Comparison of ENCODE assay signal across 1 cellular context in the genomic region with DNA sequence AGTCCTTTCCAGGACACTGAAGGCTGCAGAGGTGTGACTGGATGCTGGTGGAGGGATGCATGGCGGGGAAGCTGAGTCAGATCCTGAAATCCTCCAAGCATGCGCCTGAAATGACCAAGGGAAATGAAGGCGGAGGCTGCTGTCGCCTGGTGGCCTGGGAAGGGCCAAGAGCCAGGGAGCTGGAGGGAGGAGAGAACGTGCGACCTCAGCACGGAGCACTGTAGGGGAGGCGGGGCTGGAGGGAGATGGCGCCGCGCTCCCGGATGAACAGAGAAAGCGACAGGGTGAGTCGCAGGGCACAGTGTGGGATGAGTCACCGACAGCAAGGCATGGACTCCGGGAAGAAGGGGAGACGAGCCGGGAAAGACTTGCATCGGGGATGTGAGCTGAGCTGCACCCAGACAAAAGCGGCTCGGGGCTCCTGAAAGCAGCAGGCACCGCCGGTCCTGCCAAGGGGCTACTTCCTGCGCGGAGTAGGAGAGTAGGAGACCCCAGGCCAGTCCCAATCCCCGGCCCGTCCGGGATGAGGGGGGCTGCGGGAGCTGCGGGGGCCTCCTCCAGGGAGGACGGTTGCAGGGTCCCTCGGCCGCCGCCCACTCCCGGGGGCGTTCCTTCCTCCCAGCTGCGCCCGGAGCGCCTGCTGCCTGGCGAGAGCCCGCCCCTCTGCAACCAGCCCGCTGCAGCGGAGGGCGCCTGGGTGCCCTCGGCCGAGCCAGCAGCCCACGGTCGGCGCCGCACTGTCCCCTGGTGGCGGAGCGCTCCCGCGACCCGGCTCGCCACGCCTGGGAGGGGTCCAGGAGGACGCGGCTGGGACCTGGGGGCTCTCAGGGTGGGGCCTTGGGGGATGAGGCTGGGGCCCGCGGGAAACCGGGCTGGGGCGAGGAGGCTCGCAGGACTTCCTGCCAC.
TF ChIP-seq lines count a peak whose summit lies in the region.

No MANE protein-coding gene starts in this region.

TF ChIP-seq in HepG2, 621 proteins besides CTCF, POLR2A, EP300 and RAD21 (continued from another document and continues in another):
- TF ChIP-seq, protein P1, sequence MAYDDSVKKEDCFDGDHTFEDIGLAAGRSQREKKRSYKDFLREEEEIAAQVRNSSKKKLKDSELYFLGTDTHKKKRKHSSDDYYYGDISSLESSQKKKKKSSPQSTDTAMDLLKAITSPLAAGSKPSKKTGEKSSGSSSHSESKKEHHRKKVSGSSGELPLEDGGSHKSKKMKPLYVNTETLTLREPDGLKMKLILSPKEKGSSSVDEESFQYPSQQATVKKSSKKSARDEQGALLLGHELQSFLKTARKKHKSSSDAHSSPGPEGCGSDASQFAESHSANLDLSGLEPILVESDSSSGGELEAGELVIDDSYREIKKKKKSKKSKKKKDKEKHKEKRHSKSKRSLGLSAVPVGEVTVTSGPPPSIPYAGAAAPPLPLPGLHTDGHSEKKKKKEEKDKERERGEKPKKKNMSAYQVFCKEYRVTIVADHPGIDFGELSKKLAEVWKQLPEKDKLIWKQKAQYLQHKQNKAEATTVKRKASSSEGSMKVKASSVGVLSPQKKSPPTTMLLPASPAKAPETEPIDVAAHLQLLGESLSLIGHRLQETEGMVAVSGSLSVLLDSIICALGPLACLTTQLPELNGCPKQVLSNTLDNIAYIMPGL (CRISPR knock-in tag; IDR thresholded peaks at IDR 0.05; ENCODE audit: borderline replicate concordance in 1 of 2, low read depth in 1 of 2), result peak; percentile 86 to 100
- TF ChIP-seq SIN3B (IDR thresholded peaks at IDR 0.05; ENCODE audit: low read length) (no peak), NR1H2 (CRISPR knock-in tag; IDR thresholded peaks at IDR 0.05; ENCODE audit: borderline replicate concordance, low read depth) (peak; percentile 24; the same call in 1 of the 2 replicates), KLF11 (CRISPR knock-in tag; IDR thresholded peaks at IDR 0.05) (0 out of 2 replicates have a peak, but pooled peaks have one; percentile 66), ZNF234 (CRISPR knock-in tag; conservative IDR thresholded peaks at IDR 0.05) (peak; percentile 90; the same call in 1 of the 2 replicates), ZFP36L1 (CRISPR knock-in tag; IDR thresholded peaks at IDR 0.05) (no peak; the same call in 1 of the 2 replicates), ZNF383 (CRISPR knock-in tag; IDR thresholded peaks at IDR 0.05; ENCODE audit: borderline replicate concordance) (no peak), ZNF652 (CRISPR knock-in tag; IDR thresholded peaks at IDR 0.05; ENCODE audit: borderline replicate concordance, low read depth) (no peak; the same call in 1 of the 2 replicates), NFYC (CRISPR knock-in tag; IDR thresholded peaks at IDR 0.05) (no peak; the same call in 1 of the 2 replicates), KAT8 (CRISPR knock-in tag; IDR thresholded peaks at IDR 0.05) (peak; percentile 58; the same call in 1 of the 2 replicates), MXI1 (IDR thresholded peaks at IDR 0.05; ENCODE audit: borderline replicate concordance, low read depth, low read length) (peak; percentile 54; the same call in 2 of the 3 replicates), ZNF251 (CRISPR knock-in tag; IDR thresholded peaks at IDR 0.05) (peak; percentile 42; the same call in 1 of the 2 replicates), CHCHD3 (CRISPR knock-in tag; IDR thresholded peaks at IDR 0.05) (peak; percentile 86; the same call in 1 of the 2 replicates), ATF7-NPFF (CRISPR knock-in tag; IDR thresholded peaks at IDR 0.05; ENCODE audit: low read depth) (peak; percentile 91), KMT2A (CRISPR knock-in tag; IDR thresholded peaks at IDR 0.05) (peak; percentile 17), SATB2 (CRISPR knock-in tag; IDR thresholded peaks at IDR 0.05) (peak; percentile 51; the same call in 1 of the 2 replicates), ZSCAN29 (CRISPR knock-in tag; conservative IDR thresholded peaks at IDR 0.05) (peak; percentile 49), ZNF296 (CRISPR knock-in tag; conservative IDR thresholded peaks at IDR 0.05) (no peak; the same call in 1 of the 2 replicates), ZNF350 (CRISPR knock-in tag; IDR thresholded peaks at IDR 0.05; ENCODE audit: borderline replicate concordance, low read depth) (peak; percentile 73; the same call in 1 of the 2 replicates), DMAP1 (CRISPR knock-in tag; IDR thresholded peaks at IDR 0.05) (peak; percentile 87), HES4 (CRISPR knock-in tag; IDR thresholded peaks at IDR 0.05; ENCODE audit: borderline replicate concordance) (peak; percentile 78; the same call in 1 of the 2 replicates), ZNF337 (CRISPR knock-in tag; IDR thresholded peaks at IDR 0.05; ENCODE audit: borderline replicate concordance, low read depth) (no peak)
- TF ChIP-seq, protein P2, sequence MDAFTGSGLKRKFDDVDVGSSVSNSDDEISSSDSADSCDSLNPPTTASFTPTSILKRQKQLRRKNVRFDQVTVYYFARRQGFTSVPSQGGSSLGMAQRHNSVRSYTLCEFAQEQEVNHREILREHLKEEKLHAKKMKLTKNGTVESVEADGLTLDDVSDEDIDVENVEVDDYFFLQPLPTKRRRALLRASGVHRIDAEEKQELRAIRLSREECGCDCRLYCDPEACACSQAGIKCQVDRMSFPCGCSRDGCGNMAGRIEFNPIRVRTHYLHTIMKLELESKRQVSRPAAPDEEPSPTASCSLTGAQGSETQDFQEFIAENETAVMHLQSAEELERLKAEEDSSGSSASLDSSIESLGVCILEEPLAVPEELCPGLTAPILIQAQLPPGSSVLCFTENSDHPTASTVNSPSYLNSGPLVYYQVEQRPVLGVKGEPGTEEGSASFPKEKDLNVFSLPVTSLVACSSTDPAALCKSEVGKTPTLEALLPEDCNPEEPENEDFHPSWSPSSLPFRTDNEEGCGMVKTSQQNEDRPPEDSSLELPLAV (CRISPR knock-in tag; conservative IDR thresholded peaks at IDR 0.05; ENCODE audit: low read depth), result no peak
- TF ChIP-seq, protein P3, sequence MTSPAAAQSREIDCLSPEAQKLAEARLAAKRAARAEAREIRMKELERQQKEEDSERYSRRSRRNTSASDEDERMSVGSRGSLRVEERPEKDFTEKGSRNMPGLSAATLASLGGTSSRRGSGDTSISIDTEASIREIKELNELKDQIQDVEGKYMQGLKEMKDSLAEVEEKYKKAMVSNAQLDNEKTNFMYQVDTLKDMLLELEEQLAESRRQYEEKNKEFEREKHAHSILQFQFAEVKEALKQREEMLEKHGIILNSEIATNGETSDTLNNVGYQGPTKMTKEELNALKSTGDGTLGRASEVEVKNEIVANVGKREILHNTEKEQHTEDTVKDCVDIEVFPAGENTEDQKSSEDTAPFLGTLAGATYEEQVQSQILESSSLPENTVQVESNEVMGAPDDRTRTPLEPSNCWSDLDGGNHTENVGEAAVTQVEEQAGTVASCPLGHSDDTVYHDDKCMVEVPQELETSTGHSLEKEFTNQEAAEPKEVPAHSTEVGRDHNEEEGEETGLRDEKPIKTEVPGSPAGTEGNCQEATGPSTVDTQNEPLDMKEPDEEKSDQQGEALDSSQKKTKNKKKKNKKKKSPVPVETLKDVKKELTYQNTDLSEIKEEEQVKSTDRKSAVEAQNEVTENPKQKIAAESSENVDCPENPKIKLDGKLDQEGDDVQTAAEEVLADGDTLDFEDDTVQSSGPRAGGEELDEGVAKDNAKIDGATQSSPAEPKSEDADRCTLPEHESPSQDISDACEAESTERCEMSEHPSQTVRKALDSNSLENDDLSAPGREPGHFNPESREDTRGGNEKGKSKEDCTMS (CRISPR knock-in tag; conservative IDR thresholded peaks at IDR 0.05), result no peak
- TF ChIP-seq, protein P4, sequence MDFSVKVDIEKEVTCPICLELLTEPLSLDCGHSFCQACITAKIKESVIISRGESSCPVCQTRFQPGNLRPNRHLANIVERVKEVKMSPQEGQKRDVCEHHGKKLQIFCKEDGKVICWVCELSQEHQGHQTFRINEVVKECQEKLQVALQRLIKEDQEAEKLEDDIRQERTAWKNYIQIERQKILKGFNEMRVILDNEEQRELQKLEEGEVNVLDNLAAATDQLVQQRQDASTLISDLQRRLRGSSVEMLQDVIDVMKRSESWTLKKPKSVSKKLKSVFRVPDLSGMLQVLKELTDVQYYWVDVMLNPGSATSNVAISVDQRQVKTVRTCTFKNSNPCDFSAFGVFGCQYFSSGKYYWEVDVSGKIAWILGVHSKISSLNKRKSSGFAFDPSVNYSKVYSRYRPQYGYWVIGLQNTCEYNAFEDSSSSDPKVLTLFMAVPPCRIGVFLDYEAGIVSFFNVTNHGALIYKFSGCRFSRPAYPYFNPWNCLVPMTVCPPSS (IDR thresholded peaks at IDR 0.05), result no peak
- TF ChIP-seq, protein P5, sequence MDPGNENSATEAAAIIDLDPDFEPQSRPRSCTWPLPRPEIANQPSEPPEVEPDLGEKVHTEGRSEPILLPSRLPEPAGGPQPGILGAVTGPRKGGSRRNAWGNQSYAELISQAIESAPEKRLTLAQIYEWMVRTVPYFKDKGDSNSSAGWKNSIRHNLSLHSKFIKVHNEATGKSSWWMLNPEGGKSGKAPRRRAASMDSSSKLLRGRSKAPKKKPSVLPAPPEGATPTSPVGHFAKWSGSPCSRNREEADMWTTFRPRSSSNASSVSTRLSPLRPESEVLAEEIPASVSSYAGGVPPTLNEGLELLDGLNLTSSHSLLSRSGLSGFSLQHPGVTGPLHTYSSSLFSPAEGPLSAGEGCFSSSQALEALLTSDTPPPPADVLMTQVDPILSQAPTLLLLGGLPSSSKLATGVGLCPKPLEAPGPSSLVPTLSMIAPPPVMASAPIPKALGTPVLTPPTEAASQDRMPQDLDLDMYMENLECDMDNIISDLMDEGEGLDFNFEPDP (CRISPR knock-in tag; conservative IDR thresholded peaks at IDR 0.05), result no peak
- TF ChIP-seq, protein P6, sequence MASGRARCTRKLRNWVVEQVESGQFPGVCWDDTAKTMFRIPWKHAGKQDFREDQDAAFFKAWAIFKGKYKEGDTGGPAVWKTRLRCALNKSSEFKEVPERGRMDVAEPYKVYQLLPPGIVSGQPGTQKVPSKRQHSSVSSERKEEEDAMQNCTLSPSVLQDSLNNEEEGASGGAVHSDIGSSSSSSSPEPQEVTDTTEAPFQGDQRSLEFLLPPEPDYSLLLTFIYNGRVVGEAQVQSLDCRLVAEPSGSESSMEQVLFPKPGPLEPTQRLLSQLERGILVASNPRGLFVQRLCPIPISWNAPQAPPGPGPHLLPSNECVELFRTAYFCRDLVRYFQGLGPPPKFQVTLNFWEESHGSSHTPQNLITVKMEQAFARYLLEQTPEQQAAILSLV (CRISPR knock-in tag; IDR thresholded peaks at IDR 0.05; ENCODE audit: borderline replicate concordance), result peak; percentile 97
- TF ChIP-seq, protein P7, sequence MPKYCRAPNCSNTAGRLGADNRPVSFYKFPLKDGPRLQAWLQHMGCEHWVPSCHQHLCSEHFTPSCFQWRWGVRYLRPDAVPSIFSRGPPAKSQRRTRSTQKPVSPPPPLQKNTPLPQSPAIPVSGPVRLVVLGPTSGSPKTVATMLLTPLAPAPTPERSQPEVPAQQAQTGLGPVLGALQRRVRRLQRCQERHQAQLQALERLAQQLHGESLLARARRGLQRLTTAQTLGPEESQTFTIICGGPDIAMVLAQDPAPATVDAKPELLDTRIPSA (CRISPR knock-in tag; IDR thresholded peaks at IDR 0.05; ENCODE audit: borderline replicate concordance), result 0 out of 2 replicates have a peak, but pooled peaks have one; percentile 52
- TF ChIP-seq, protein P8, sequence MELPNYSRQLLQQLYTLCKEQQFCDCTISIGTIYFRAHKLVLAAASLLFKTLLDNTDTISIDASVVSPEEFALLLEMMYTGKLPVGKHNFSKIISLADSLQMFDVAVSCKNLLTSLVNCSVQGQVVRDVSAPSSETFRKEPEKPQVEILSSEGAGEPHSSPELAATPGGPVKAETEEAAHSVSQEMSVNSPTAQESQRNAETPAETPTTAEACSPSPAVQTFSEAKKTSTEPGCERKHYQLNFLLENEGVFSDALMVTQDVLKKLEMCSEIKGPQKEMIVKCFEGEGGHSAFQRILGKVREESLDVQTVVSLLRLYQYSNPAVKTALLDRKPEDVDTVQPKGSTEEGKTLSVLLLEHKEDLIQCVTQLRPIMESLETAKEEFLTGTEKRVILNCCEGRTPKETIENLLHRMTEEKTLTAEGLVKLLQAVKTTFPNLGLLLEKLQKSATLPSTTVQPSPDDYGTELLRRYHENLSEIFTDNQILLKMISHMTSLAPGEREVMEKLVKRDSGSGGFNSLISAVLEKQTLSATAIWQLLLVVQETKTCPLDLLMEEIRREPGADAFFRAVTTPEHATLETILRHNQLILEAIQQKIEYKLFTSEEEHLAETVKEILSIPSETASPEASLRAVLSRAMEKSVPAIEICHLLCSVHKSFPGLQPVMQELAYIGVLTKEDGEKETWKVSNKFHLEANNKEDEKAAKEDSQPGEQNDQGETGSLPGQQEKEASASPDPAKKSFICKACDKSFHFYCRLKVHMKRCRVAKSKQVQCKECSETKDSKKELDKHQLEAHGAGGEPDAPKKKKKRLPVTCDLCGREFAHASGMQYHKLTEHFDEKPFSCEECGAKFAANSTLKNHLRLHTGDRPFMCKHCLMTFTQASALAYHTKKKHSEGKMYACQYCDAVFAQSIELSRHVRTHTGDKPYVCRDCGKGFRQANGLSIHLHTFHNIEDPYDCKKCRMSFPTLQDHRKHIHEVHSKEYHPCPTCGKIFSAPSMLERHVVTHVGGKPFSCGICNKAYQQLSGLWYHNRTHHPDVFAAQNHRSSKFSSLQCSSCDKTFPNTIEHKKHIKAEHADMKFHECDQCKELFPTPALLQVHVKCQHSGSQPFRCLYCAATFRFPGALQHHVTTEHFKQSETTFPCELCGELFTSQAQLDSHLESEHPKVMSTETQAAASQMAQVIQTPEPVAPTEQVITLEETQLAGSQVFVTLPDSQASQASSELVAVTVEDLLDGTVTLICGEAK (IDR thresholded peaks at IDR 0.05), result no peak
- TF ChIP-seq, protein P8 (CRISPR knock-in tag; IDR thresholded peaks at IDR 0.05), result peak; percentile 88
